In genomic region chr6:95544517-95545225, GRCh38 we compare ENCODE assay signal across 2 cellular contexts.
TF ChIP-seq lines count a peak whose summit lies in the region.

No MANE protein-coding gene starts in this region.

TF ChIP-seq in liver, 16 proteins besides CTCF, POLR2A, EP300 and RAD21 (continued from another document):
- TF ChIP-seq ZBTB33 (IDR thresholded peaks at IDR 0.05) (no peak), FOXA2 (IDR thresholded peaks at IDR 0.05) (peak; percentile 39)

TF ChIP-seq in HepG2, 621 proteins besides CTCF, POLR2A, EP300 and RAD21 (continued from another document):
- TF ChIP-seq POGK (CRISPR knock-in tag; conservative IDR thresholded peaks at IDR 0.05) (no peak), ZNF510 (CRISPR knock-in tag; IDR thresholded peaks at IDR 0.05; ENCODE audit: low read depth) (no peak)
TF ChIP-seq in HepG2: peak in this region for 0.
